In the genomic region with DNA sequence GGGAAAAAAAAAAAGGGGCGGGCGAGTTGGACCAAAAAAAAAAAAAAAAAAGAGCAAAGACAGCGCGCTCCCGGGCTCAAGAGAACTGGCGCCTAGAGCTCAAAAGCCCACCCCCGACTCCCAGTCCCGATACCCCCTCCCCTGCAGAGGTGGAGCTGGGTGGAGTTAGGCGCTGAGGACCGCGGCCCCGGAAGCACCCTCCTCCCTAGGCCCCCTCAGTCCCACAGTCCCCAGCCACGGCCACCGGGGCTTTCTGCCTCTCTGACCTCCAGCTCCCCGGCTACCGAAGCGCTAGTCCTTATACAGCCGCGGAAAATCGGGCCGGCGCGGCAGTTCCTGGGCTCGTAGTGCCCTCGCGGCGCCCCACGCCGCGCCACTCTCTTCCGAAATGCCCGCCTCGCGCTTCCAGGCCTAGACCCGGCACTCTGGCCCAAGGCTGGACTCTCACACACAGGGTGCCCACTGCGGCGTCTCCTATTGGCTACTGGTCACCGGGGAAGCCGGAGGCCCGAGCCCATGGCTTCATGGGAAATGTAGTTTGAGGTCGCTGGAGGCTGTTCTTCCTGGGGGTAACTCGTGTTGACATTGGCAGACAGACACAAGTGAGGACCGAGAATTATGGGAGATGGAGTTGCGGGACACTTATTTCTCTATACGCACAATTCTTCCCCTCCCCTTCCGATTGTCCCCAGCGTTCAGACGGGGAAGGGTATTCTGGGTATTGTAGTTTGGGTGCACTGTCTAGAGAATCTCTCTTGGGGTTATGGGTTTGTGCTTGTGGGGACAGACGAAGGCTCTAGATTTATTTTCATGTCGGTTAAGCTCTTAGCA, we compare ENCODE assay signal across 1 cellular context.
TF ChIP-seq lines count a peak whose summit lies in the region.

A gene with protein sequence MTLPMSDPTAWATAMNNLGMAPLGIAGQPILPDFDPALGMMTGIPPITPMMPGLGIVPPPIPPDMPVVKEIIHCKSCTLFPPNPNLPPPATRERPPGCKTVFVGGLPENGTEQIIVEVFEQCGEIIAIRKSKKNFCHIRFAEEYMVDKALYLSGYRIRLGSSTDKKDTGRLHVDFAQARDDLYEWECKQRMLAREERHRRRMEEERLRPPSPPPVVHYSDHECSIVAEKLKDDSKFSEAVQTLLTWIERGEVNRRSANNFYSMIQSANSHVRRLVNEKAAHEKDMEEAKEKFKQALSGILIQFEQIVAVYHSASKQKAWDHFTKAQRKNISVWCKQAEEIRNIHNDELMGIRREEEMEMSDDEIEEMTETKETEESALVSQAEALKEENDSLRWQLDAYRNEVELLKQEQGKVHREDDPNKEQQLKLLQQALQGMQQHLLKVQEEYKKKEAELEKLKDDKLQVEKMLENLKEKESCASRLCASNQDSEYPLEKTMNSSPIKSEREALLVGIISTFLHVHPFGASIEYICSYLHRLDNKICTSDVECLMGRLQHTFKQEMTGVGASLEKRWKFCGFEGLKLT (minus strand): TSS at position 427 of the 831 bp plus-strand sequence. CDS start 199,993 bp downstream, outside the sequence.

TF ChIP-seq in HEK293, 187 proteins besides CTCF, POLR2A, EP300 and RAD21 (continued from another document):
- no peak for TF ChIP-seq ZNF571 (tag by site-specific recombination; IDR thresholded peaks at IDR 0.05)
- TF ChIP-seq, protein P1, sequence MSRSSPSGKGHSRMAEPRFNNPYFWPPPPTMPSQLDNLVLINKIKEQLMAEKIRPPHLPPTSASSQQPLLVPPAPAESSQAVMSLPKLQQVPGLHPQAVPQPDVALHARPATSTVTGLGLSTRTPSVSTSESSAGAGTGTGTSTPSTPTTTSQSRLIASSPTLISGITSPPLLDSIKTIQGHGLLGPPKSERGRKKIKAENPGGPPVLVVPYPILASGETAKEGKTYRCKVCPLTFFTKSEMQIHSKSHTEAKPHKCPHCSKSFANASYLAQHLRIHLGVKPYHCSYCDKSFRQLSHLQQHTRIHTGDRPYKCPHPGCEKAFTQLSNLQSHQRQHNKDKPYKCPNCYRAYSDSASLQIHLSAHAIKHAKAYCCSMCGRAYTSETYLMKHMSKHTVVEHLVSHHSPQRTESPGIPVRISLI (tag by site-specific recombination; IDR thresholded peaks at IDR 0.05), result no peak; the same call in none of the 2 replicates
- no peak for TF ChIP-seq ZNF623 (tag by site-specific recombination; IDR thresholded peaks at IDR 0.05)
- TF ChIP-seq ZBTB21 (tag by site-specific recombination; IDR thresholded peaks at IDR 0.05), result no peak
- no peak for TF ChIP-seq ZNF654 (tag by site-specific recombination; IDR thresholded peaks at IDR 0.05; ENCODE audit: low read depth)
- TF ChIP-seq HOXC10 (CRISPR knock-in tag; IDR thresholded peaks at IDR 0.05), result no peak
- TF ChIP-seq ZNF473 (tag by site-specific recombination; IDR thresholded peaks at IDR 0.05), result no peak
- TF ChIP-seq SCRT2 (tag by site-specific recombination; IDR thresholded peaks at IDR 0.05), result no peak
- TF ChIP-seq ZNF624 (tag by site-specific recombination; IDR thresholded peaks at IDR 0.05), result no peak
- TF ChIP-seq GLI2 (tag by site-specific recombination; IDR thresholded peaks at IDR 0.05; ENCODE audit: borderline replicate concordance, low read depth), result no peak
- TF ChIP-seq ZNF610 (tag by site-specific recombination; IDR thresholded peaks at IDR 0.05; ENCODE audit: borderline replicate concordance), result no peak
- TF ChIP-seq ZNF558 (tag by site-specific recombination; IDR thresholded peaks at IDR 0.05), result no peak
- no peak for TF ChIP-seq ZNF354C (tag by site-specific recombination; IDR thresholded peaks at IDR 0.05; ENCODE audit: borderline replicate concordance, low read depth)
- TF ChIP-seq ZNF174 (tag by site-specific recombination; IDR thresholded peaks at IDR 0.05), result no peak
- no peak for TF ChIP-seq ZNF112 (tag by site-specific recombination; IDR thresholded peaks at IDR 0.05)
- no peak for TF ChIP-seq ZNF169 (tag by site-specific recombination; IDR thresholded peaks at IDR 0.05)
- no peak for TF ChIP-seq ZNF677 (tag by site-specific recombination; IDR thresholded peaks at IDR 0.05)
- no peak for TF ChIP-seq BCL11B (tag by site-specific recombination; IDR thresholded peaks at IDR 0.05; ENCODE audit: low read depth)
- no peak for TF ChIP-seq MZF1 (tag by site-specific recombination; IDR thresholded peaks at IDR 0.05; ENCODE audit: borderline replicate concordance)
- no peak for TF ChIP-seq ZNF830 (tag by site-specific recombination; IDR thresholded peaks at IDR 0.05; ENCODE audit: low read depth)
- peak; percentile 39; the same call in 1 of the 2 replicates for TF ChIP-seq ZNF843 (tag by site-specific recombination; IDR thresholded peaks at IDR 0.05)
- 0 out of 2 replicates have a peak, but pooled peaks have one; percentile 31 for TF ChIP-seq INSM2 (tag by site-specific recombination; IDR thresholded peaks at IDR 0.05)
- TF ChIP-seq, protein P2, sequence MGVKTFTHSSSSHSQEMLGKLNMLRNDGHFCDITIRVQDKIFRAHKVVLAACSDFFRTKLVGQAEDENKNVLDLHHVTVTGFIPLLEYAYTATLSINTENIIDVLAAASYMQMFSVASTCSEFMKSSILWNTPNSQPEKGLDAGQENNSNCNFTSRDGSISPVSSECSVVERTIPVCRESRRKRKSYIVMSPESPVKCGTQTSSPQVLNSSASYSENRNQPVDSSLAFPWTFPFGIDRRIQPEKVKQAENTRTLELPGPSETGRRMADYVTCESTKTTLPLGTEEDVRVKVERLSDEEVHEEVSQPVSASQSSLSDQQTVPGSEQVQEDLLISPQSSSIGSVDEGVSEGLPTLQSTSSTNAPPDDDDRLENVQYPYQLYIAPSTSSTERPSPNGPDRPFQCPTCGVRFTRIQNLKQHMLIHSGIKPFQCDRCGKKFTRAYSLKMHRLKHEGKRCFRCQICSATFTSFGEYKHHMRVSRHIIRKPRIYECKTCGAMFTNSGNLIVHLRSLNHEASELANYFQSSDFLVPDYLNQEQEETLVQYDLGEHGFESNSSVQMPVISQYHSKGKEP (tag by site-specific recombination; IDR thresholded peaks at IDR 0.05), result no peak
- no peak for TF ChIP-seq ZNF658 (tag by site-specific recombination; IDR thresholded peaks at IDR 0.05)
- no peak; the same call in 1 of the 2 replicates for TF ChIP-seq OSR2 (tag by site-specific recombination; IDR thresholded peaks at IDR 0.05)
- TF ChIP-seq, protein P3, sequence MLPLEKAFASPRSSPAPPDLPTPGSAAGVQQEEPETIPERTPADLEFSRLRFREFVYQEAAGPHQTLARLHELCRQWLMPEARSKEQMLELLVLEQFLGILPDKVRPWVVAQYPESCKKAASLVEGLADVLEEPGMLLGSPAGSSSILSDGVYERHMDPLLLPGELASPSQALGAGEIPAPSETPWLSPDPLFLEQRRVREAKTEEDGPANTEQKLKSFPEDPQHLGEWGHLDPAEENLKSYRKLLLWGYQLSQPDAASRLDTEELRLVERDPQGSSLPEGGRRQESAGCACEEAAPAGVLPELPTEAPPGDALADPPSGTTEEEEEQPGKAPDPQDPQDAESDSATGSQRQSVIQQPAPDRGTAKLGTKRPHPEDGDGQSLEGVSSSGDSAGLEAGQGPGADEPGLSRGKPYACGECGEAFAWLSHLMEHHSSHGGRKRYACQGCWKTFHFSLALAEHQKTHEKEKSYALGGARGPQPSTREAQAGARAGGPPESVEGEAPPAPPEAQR (tag by site-specific recombination; IDR thresholded peaks at IDR 0.05), result no peak
